10 cellular contexts compared by ENCODE assay signal in genomic region chr12:119666226-119666808, GRCh38. TPM values are rescaled to one million over a fixed set of nuclear protein-coding genes. Genes with fewer than 3 reads are reported as not detected.
DNase-seq lines count a peak whose midpoint lies in the region; ATAC-seq lines count a peak whose summit lies in the region.
"Had no signal": no experiment of that assay in that cellular context is flagged by ENCODE, and none has a peak within 500 bp of the region (broad histone marks: within the 10 kb centered on the region; RNA-seq: fewer than 3 reads in every experiment).

No MANE protein-coding gene starts in this region.

- H3K27me3 Mint-ChIP-seq in activated naive CD4-positive, alpha-beta T cell treated with anti-CD3 and anti-CD28 coated beads for 36 hours (ENCODE audit: low read depth), result no peaks in the 10 kb centered on the region

- peak overlapping the region; percentile 25 for H3K4me3 Mint-ChIP-seq in activated naive CD4-positive, alpha-beta T cell treated with anti-CD3 and anti-CD28 coated beads for 36 hours
- peak overlapping the region; percentile 86 for H3K4me3 Mint-ChIP-seq in stimulated activated effector memory CD8-positive, alpha-beta T cell treated with anti-CD3 and anti-CD28 coated beads, Interleukin-12 subunit alpha, Interleukin-12 subunit beta, amount 100 ng/mL, for 72 hours

- no peaks in the 10 kb centered on the region for H3K9me3 Mint-ChIP-seq in activated naive CD4-positive, alpha-beta T cell treated with anti-CD3 and anti-CD28 coated beads for 36 hours
- H3K9me3 Mint-ChIP-seq in activated naive CD4-positive, alpha-beta T cell treated with anti-CD3 and anti-CD28 coated beads, Interleukin-2, amount 50 U/mL, for 72 hours, result peaks cover 0 to 4% of the 10 kb centered on the region in 2 donors
- H3K9me3 Mint-ChIP-seq in stimulated activated effector memory CD8-positive, alpha-beta T cell treated with anti-CD3 and anti-CD28 coated beads, Interleukin-12 subunit alpha, Interleukin-12 subunit beta, amount 100 ng/mL, for 72 hours, result no peaks in the 10 kb centered on the region

- peak overlapping the region; percentile 26 for H3K27ac Mint-ChIP-seq in activated naive CD4-positive, alpha-beta T cell treated with anti-CD3 and anti-CD28 coated beads for 36 hours
- H3K27ac Mint-ChIP-seq in activated naive CD4-positive, alpha-beta T cell treated with anti-CD3 and anti-CD28 coated beads, Interleukin-2, amount 50 U/mL, for 72 hours, result peak overlapping the region; percentile 78 to 100
- peak overlapping the region; percentile 94 for H3K27ac Mint-ChIP-seq in stimulated activated effector memory CD8-positive, alpha-beta T cell treated with anti-CD3 and anti-CD28 coated beads, Interleukin-12 subunit alpha, Interleukin-12 subunit beta, amount 100 ng/mL, for 72 hours

- intact Hi-C loops in activated naive CD4-positive, alpha-beta T cell treated with anti-CD3 and anti-CD28 coated beads for 36 hours (cut with micrococcal nuclease), result loop anchor here (2.0 to 5.0 kb wide), 5 partner anchors 236 to 1622 kb away; partner anchors contain the start of gene RPLP0

- no peak for DNase-seq in activated naive CD4-positive, alpha-beta T cell treated with anti-CD3 and anti-CD28 coated beads for 36 hours
- no peak for DNase-seq in activated naive CD4-positive, alpha-beta T cell treated with Interleukin-2 at 50 U/mL for 16 hours
- peak; percentile 43 for DNase-seq in MV-4-11 (lab: John Stamatoyannopoulos, UW)
- DNase-seq in activated naive CD4-positive, alpha-beta T cell treated with anti-CD3 and anti-CD28 coated beads, Interleukin-2, amount 50 U/mL, for 72 hours (ENCODE audit: low spot score in 2 of 2), result no peak
- DNase-seq in stimulated activated effector memory CD8-positive, alpha-beta T cell treated with anti-CD3 and anti-CD28 coated beads, Interleukin-12 subunit alpha, Interleukin-12 subunit beta, amount 100 ng/mL, for 72 hours (ENCODE audit: low spot score in 2 of 2), result no peak
- DNase-seq in NCI-H2171 (lab: John Stamatoyannopoulos, UW), result no peak
- DNase-seq in RPMI8226, result no peak
- DNase-seq: right cardiac atrium, upper lobe of right lung had no signal

- no peak for ATAC-seq in activated naive CD4-positive, alpha-beta T cell treated with anti-CD3 and anti-CD28 coated beads, Interleukin-2, amount 50 U/mL, for 72 hours
- ATAC-seq in stimulated activated effector memory CD8-positive, alpha-beta T cell treated with anti-CD3 and anti-CD28 coated beads, Interleukin-12 subunit alpha, Interleukin-12 subunit beta, amount 100 ng/mL, for 72 hours, result no peak
- no peak for ATAC-seq in GM21717 (IDR thresholded peaks at IDR 0.05; ENCODE audit: unreplicated experiment)
- ATAC-seq: right cardiac atrium, upper lobe of right lung had no signal

- peaks cover 44% of the 10 kb centered on the region for H3K4me1 Mint-ChIP-seq in activated naive CD4-positive, alpha-beta T cell treated with anti-CD3 and anti-CD28 coated beads for 36 hours (ENCODE audit: low read depth)
- peaks cover 38% of the 10 kb centered on the region for H3K4me1 Mint-ChIP-seq in stimulated activated effector memory CD8-positive, alpha-beta T cell treated with anti-CD3 and anti-CD28 coated beads, Interleukin-12 subunit alpha, Interleukin-12 subunit beta, amount 100 ng/mL, for 72 hours

- CTCF ChIA-PET in activated naive CD4-positive, alpha-beta T cell treated with anti-CD3 and anti-CD28 coated beads for 36 hours (lab: Charles Lee), result interaction anchor here (0.5 to 1.7 kb wide), 4 partner anchors 68 to 1621 kb away, joined by 3 to 7 read pairs (median 6); no protein-coding TSS in a partner anchor

- peaks cover 21% of the 10 kb centered on the region for H3K36me3 Mint-ChIP-seq in activated naive CD4-positive, alpha-beta T cell treated with anti-CD3 and anti-CD28 coated beads for 36 hours (ENCODE audit: low read depth)
- H3K36me3 Mint-ChIP-seq in activated naive CD4-positive, alpha-beta T cell treated with anti-CD3 and anti-CD28 coated beads, Interleukin-2, amount 50 U/mL, for 72 hours, result peaks cover 22 to 23% of the 10 kb centered on the region in 2 donors
- H3K36me3 Mint-ChIP-seq in stimulated activated effector memory CD8-positive, alpha-beta T cell treated with anti-CD3 and anti-CD28 coated beads, Interleukin-12 subunit alpha, Interleukin-12 subunit beta, amount 100 ng/mL, for 72 hours, result peaks cover 35% of the 10 kb centered on the region

RNA-seq across cellular contexts. Expression of gene PRKAB1, which starts 1.6 kb away (rescaled TPM):
- total RNA-seq in activated naive CD4-positive, alpha-beta T cell treated with anti-CD3 and anti-CD28 coated beads for 36 hours, result 10 to 100 TPM; 34.3 to 39.8 TPM
- 10 to 100 TPM; 18.2 to 63.7 TPM for total RNA-seq in activated naive CD4-positive, alpha-beta T cell treated with anti-CD3 and anti-CD28 coated beads, Interleukin-2, amount 50 U/mL, for 72 hours

Comparison
In these comparisons a context has a peak if more than half of its experiments do, and no peak if none do; other contexts are left out.
1. H3K27ac Mint-ChIP-seq: peak in every context shown above with its lines; median percentile 94 in stimulated activated effector memory CD8-positive, alpha-beta T cell treated with anti-CD3 and anti-CD28 coated beads, Interleukin-12 subunit alpha, Interleukin-12 subunit beta, amount 100 ng/mL, for 72 hours; 89 in activated naive CD4-positive, alpha-beta T cell treated with anti-CD3 and anti-CD28 coated beads, Interleukin-2, amount 50 U/mL, for 72 hours; 26 in activated naive CD4-positive, alpha-beta T cell treated with anti-CD3 and anti-CD28 coated beads for 36 hours.